ENCODE assay signal across 19 cellular contexts in the genomic region with DNA sequence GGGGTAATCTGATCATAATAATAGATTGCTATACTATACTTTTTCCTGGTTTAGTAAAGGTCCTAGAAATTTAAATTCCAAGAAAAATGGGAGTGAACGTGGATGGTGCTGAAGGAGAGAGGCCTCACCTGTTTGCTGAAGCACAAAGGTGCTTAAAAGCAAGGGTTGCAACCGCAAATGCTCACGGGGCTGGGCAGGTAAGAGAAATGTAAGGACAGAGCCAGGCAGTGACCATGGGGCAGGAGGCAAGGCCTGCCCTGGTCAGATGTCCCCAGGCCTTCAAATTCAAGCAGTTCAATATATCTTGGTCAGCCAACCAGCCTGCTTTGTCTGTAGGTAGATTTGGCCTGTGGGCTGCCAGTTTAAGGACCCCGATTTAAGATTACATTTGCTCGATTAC. TPM values are rescaled to one million over a fixed set of nuclear protein-coding genes. Genes with fewer than 3 reads are reported as not detected.
DNase-seq lines count a peak whose midpoint lies in the region; FAIRE-seq and TF ChIP-seq lines count a peak whose summit lies in the region.
"Had no signal": no experiment of that assay in that cellular context is flagged by ENCODE, and none has a peak within 500 bp of the region (broad histone marks: within the 10 kb centered on the region; RNA-seq: fewer than 3 reads in every experiment).

No MANE protein-coding gene starts in this region.

- no peak overlapping the region for H3K4me3 Mint-ChIP-seq in CD14-positive monocyte
- H3K4me3 Mint-ChIP-seq in glutamatergic neuron (ENCODE audit: unreplicated experiment) = no peak overlapping the region
- H3K4me3 Mint-ChIP-seq: CD4-positive, alpha-beta T cell; H9 had no signal

- TF ChIP-seq CTCF in CD14-positive monocyte (IDR thresholded peaks at IDR 0.05) = no peak
- no peak for TF ChIP-seq CTCF in glutamatergic neuron (IDR thresholded peaks at IDR 0.05; ENCODE audit: partially characterized antibody, unreplicated experiment)
- TF ChIP-seq CTCF in spleen (IDR thresholded peaks at IDR 0.05 in 8 of 11, conservative IDR thresholded peaks at IDR 0.05 in 3 of 11) = no peak
- no peak for TF ChIP-seq CTCF in adrenal gland (IDR thresholded peaks at IDR 0.05)
- no peak for TF ChIP-seq CTCF in kidney (IDR thresholded peaks at IDR 0.05; ENCODE audit: borderline replicate concordance, extremely low read depth, insufficient read depth)

- DNase-seq in CD14-positive monocyte (ENCODE audit: low spot score) (peak; percentile 13), DMS79 treated with DMSO at 0.1 percent for 48 hours (lab: John Stamatoyannopoulos, UW) (peak; percentile 86), glutamatergic neuron (peak; percentile 4), spleen (peak; percentile 41), adrenal gland (no peak), HT-29 (ENCODE audit: low spot score) (no peak), kidney (no peak)
- DNase-seq: ACHN; CD4-positive, alpha-beta T cell; H9; IMR-90; Karpas-422; MG63; NCI-H1105 treated with DMSO at 0.1 percent for 48 hours; NCI-H187; PC-3 had no signal

- no peak overlapping the region for H3K9ac ChIP-seq in kidney (ENCODE audit: low read length in 2 of 2)

- H3K4me1 Mint-ChIP-seq in CD14-positive monocyte = peaks cover 4% of the 10 kb centered on the region
- H3K4me1 Mint-ChIP-seq in glutamatergic neuron (ENCODE audit: low read depth, unreplicated experiment) = peaks cover 55% of the 10 kb centered on the region

- no peak overlapping the region for H3K27ac Mint-ChIP-seq in CD14-positive monocyte
- no peak overlapping the region for H3K27ac Mint-ChIP-seq in glutamatergic neuron (ENCODE audit: unreplicated experiment)
- H3K27ac Mint-ChIP-seq: CD4-positive, alpha-beta T cell; H9 had no signal

- H3K36me3 Mint-ChIP-seq in CD14-positive monocyte (peaks cover 0 to 8% of the 10 kb centered on the region in 2 donors), glutamatergic neuron (ENCODE audit: unreplicated experiment) (no peaks in the 10 kb centered on the region)

- peaks cover 3 to 9% (median 6%) of the 10 kb centered on the region in 7 donors for H3K9me3 Mint-ChIP-seq in CD14-positive monocyte
- H3K9me3 Mint-ChIP-seq in glutamatergic neuron (ENCODE audit: unreplicated experiment) = peaks cover 9% of the 10 kb centered on the region
- H3K9me3 Mint-ChIP-seq: CD4-positive, alpha-beta T cell had no signal

- H3K27ac ChIP-seq in spleen = peak overlapping the region in 2 of 8 donors; percentile 2 to 38
- no peak overlapping the region for H3K27ac ChIP-seq in adrenal gland
- H3K27ac ChIP-seq in kidney (ENCODE audit: low read depth in 2 of 2, low read length in 2 of 2) = no peak overlapping the region
- H3K27ac ChIP-seq: RWPE1, SJSA1 had no signal

- no peak for FAIRE-seq in kidney (lab: Jason Lieb, UNC)
- FAIRE-seq: GM19239 had no signal

- no peaks in the 10 kb centered on the region for H3K9me3 ChIP-seq in spleen
- H3K9me3 ChIP-seq in adrenal gland (replicated peaks in 1 of 3) = no peaks in the 10 kb centered on the region
- H3K9me3 ChIP-seq in kidney (ENCODE audit: control insufficient read depth in 1 of 2, low read length in 2 of 2) = no peaks in the 10 kb centered on the region
- H3K9me3 ChIP-seq: MG63, SJSA1 had no signal

- peaks cover 0 to 37% (median 0%) of the 10 kb centered on the region in 6 donors for H3K36me3 ChIP-seq in spleen
- H3K36me3 ChIP-seq in adrenal gland (replicated peaks in 1 of 2) = no peaks in the 10 kb centered on the region
- H3K36me3 ChIP-seq in kidney (ENCODE audit: control insufficient read depth in 1 of 2, insufficient read depth in 2 of 2, low read length in 2 of 2) = no peaks in the 10 kb centered on the region

- H3K27me3 Mint-ChIP-seq in CD14-positive monocyte (ENCODE audit: low read depth in 3 of 3) = no peaks in the 10 kb centered on the region
- peaks cover 7% of the 10 kb centered on the region for H3K27me3 Mint-ChIP-seq in glutamatergic neuron (ENCODE audit: unreplicated experiment)

- no peak for TF ChIP-seq POLR2A in spleen (IDR thresholded peaks at IDR 0.05)
- no peak for TF ChIP-seq POLR2A in adrenal gland (IDR thresholded peaks at IDR 0.05)

- H3K27me3 ChIP-seq in spleen (replicated peaks in 1 of 7) (no peaks in the 10 kb centered on the region), adrenal gland (no peaks in the 10 kb centered on the region)
- H3K27me3 ChIP-seq: MG63, SJSA1 had no signal

- H3K4me1 ChIP-seq in spleen (peaks cover 0 to 27% (median 8%) of the 10 kb centered on the region in 6 donors), adrenal gland (replicated peaks in 1 of 2) (peaks cover 7 to 10% of the 10 kb centered on the region in 2 donors), kidney (ENCODE audit: control insufficient read depth in 1 of 2, insufficient read depth in 1 of 2, low read depth in 1 of 2, low read length in 2 of 2) (peaks cover 2 to 6% of the 10 kb centered on the region in 2 donors)

- WGBS in spleen, 5 donors = 85 to 96% (median 94%) methylated on average over 5 of the region's 5 CpGs
- WGBS in adrenal gland, 4 donors = 86 to 95% (median 93%) methylated on average over 5 of the region's 5 CpGs

- H3K4me3 ChIP-seq in spleen (no peak overlapping the region), adrenal gland (no peak overlapping the region), kidney (ENCODE audit: low read length in 2 of 2) (no peak overlapping the region)
- H3K4me3 ChIP-seq: MG63, SJSA1 had no signal

- intact Hi-C loops in CD14-positive monocyte (cut with micrococcal nuclease) (no loop called here), spleen (cut with DNase I; ENCODE audit: low total_unique reads) (no loop called here), adrenal gland (cut with DNase I) (no loop called here), kidney (cut with DNase I) (no loop called here)

RNA-seq across cellular contexts. Expression of a gene that starts 48.8 kb away (rescaled TPM):
- polyA plus RNA-seq in CD14-positive monocyte (100 to 1,000 TPM; 107 to 118 TPM), spleen (100 to 1,000 TPM in 2 of 3 donors, 10 to 100 TPM in 1; 57.9 to 156 (median 138) TPM), adrenal gland (10 to 100 TPM in 2 of 3 donors, 1 to 10 TPM in 1; 2.8 to 96.0 (median 62.1) TPM), kidney (ENCODE audit: insufficient read depth, low read depth, low replicate concordance) (43.2 TPM)
- total RNA-seq in glutamatergic neuron (ENCODE audit: unreplicated experiment) (35.0 TPM), spleen (100 to 1,000 TPM in 6 of 7 donors, 10 to 100 TPM in 1; 91.9 to 172 (median 152) TPM), adrenal gland (10 to 100 TPM; 13.0 to 68.0 (median 32.2) TPM), kidney (29.2 TPM)
- total RNA-seq in HT-29 (2014; rRNA removed; shearing (Covaris generic)) = 5.5 and 10.1 TPM in 2 replicates

Comparison
In these comparisons a context has a peak if more than half of its experiments do, and no peak if none do; other contexts are left out.
1. DNase-seq: peak in CD14-positive monocyte (single experiment), DMS79 treated with DMSO at 0.1 percent for 48 hours (single experiment), glutamatergic neuron (single experiment) and spleen (single experiment); none in adrenal gland (0 of 7), HT-29 (single experiment) and kidney (single experiment).